1 cellular context compared by ENCODE assay signal in genomic region chr16:73732143-73732542, GRCh38.
TF ChIP-seq lines count a peak whose summit lies in the region.

No MANE protein-coding gene starts in this region.

TF ChIP-seq in HepG2, 621 proteins besides CTCF, POLR2A, EP300 and RAD21 (continued from another document):
- TF ChIP-seq ZNF432 (CRISPR knock-in tag; IDR thresholded peaks at IDR 0.05; ENCODE audit: borderline replicate concordance) (no peak), U2AF2 (IDR thresholded peaks at IDR 0.05; ENCODE audit: low read depth, low read length) (no peak), ZBTB42 (CRISPR knock-in tag; IDR thresholded peaks at IDR 0.05) (no peak), KLF15 (CRISPR knock-in tag; IDR thresholded peaks at IDR 0.05; ENCODE audit: borderline replicate concordance) (no peak), ELK4 (CRISPR knock-in tag; IDR thresholded peaks at IDR 0.05; ENCODE audit: borderline replicate concordance) (no peak), AHDC1 (CRISPR knock-in tag; IDR thresholded peaks at IDR 0.05; ENCODE audit: borderline replicate concordance) (peak; percentile 79; the same call in 1 of the 2 replicates), MLLT10 (CRISPR knock-in tag; IDR thresholded peaks at IDR 0.05) (no peak), ZNF660 (CRISPR knock-in tag; IDR thresholded peaks at IDR 0.05; ENCODE audit: borderline replicate concordance, low read depth) (no peak), ZFAT (CRISPR knock-in tag; conservative IDR thresholded peaks at IDR 0.05) (no peak), ZNF317 (CRISPR knock-in tag; IDR thresholded peaks at IDR 0.05) (no peak), ZBTB14 (CRISPR knock-in tag; IDR thresholded peaks at IDR 0.05) (no peak), ZNF460 (CRISPR knock-in tag; IDR thresholded peaks at IDR 0.05; ENCODE audit: borderline replicate concordance) (no peak), ZNF264 (CRISPR knock-in tag; IDR thresholded peaks at IDR 0.05) (peak; percentile 66; the same call in 1 of the 2 replicates), ZNF367 (CRISPR knock-in tag; IDR thresholded peaks at IDR 0.05; ENCODE audit: borderline replicate concordance) (no peak), ATF3 (CRISPR knock-in tag; IDR thresholded peaks at IDR 0.05) (no peak), SALL2 (CRISPR knock-in tag; IDR thresholded peaks at IDR 0.05) (no peak), ZNF3 (CRISPR knock-in tag; IDR thresholded peaks at IDR 0.05) (no peak), E2F1 (CRISPR knock-in tag; IDR thresholded peaks at IDR 0.05) (no peak), TCF7 (IDR thresholded peaks at IDR 0.05; ENCODE audit: low read depth) (peak; percentile 21; the same call in 1 of the 2 replicates)
TF ChIP-seq in HepG2: peak in this region for 19.
